ENCODE assay signal across 24 cellular contexts in genomic region chr2:142755191-142755590, GRCh38.
"Had no signal": no experiment of that assay in that cellular context is flagged by ENCODE, and none has a peak within 500 bp of the region (broad histone marks: within the 10 kb centered on the region; RNA-seq: fewer than 3 reads in every experiment).

No MANE protein-coding gene starts in this region.

- H3K9me3 ChIP-seq: gastrocnemius medialis, prostate gland, sigmoid colon, spleen, testis, tibial artery, upper lobe of left lung had no signal

- H3K36me3 ChIP-seq: gastrocnemius medialis, prostate gland, sigmoid colon, spleen, tibial artery, upper lobe of left lung had no signal

- H3K4me1 Mint-ChIP-seq: memory B cell; naive thymus-derived CD4-positive, alpha-beta T cell; nephron; stimulated activated memory B cell treated with anti-CD40 and anti-IgM and Interleukin-4, amounts not matched to agents 10 μg/mL and 1 μg/mL and 100 μg/mL, for 72 hours had no signal

- H3K27me3 Mint-ChIP-seq: naive thymus-derived CD4-positive, alpha-beta T cell; stimulated activated memory B cell treated with anti-CD40 and anti-IgM and Interleukin-4, amounts not matched to agents 10 μg/mL and 1 μg/mL and 100 μg/mL, for 72 hours had no signal

- H3K4me3 Mint-ChIP-seq: memory B cell; naive thymus-derived CD4-positive, alpha-beta T cell; nephron; stimulated activated memory B cell treated with anti-CD40 and anti-IgM and Interleukin-4, amounts not matched to agents 10 μg/mL and 1 μg/mL and 100 μg/mL, for 72 hours had no signal

- H3K36me3 Mint-ChIP-seq: memory B cell; naive thymus-derived CD4-positive, alpha-beta T cell; stimulated activated memory B cell treated with anti-CD40 and anti-IgM and Interleukin-4, amounts not matched to agents 10 μg/mL and 1 μg/mL and 100 μg/mL, for 72 hours had no signal

- DNase-seq: dorsolateral prefrontal cortex; effector CD4-positive, alpha-beta T cell; foreskin fibroblast; gastrocnemius medialis; head of caudate nucleus; kidney; naive thymus-derived CD4-positive, alpha-beta T cell; nucleus accumbens; right cardiac atrium; sigmoid colon; spleen; stimulated activated CD4-positive, alpha-beta T cell treated with anti-CD3 and anti-CD28 coated beads, Interleukin-4, amount 100 ng/mL, for 4 hours; stimulated activated naive CD8-positive, alpha-beta T cell treated with anti-CD3 and anti-CD28 coated beads, Interleukin-15, Interleukin-2, amounts not matched to agents 100 U/mL and 50 U/mL, for 24 hours; substantia nigra; testis; tibial artery; upper lobe of left lung had no signal

- H3K4me3 ChIP-seq: dorsolateral prefrontal cortex, gastrocnemius medialis, lung, prostate gland, sigmoid colon, skin epidermis, spleen, testis, tibial artery, upper lobe of left lung had no signal

- ATAC-seq: gastrocnemius medialis; left lobe of liver; naive thymus-derived CD4-positive, alpha-beta T cell; right cardiac atrium; stimulated activated memory B cell treated with anti-CD40 and anti-IgM and Interleukin-4, amounts not matched to agents 10 μg/mL and 1 μg/mL and 100 μg/mL, for 72 hours; stimulated activated naive CD8-positive, alpha-beta T cell treated with anti-CD3 and anti-CD28 coated beads, Interleukin-15, Interleukin-2, amounts not matched to agents 100 U/mL and 50 U/mL, for 24 hours had no signal

- H3K9me3 Mint-ChIP-seq: memory B cell; nephron; stimulated activated memory B cell treated with anti-CD40 and anti-IgM and Interleukin-4, amounts not matched to agents 10 μg/mL and 1 μg/mL and 100 μg/mL, for 72 hours had no signal

- H3K4me1 ChIP-seq: gastrocnemius medialis, prostate gland, sigmoid colon, spleen, testis, tibial artery, upper lobe of left lung had no signal

- H3K27ac ChIP-seq: gastrocnemius medialis, prostate gland, sigmoid colon, skin epidermis, spleen, testis, tibial artery, upper lobe of left lung had no signal

- H3K27ac Mint-ChIP-seq: memory B cell; naive thymus-derived CD4-positive, alpha-beta T cell; nephron; stimulated activated memory B cell treated with anti-CD40 and anti-IgM and Interleukin-4, amounts not matched to agents 10 μg/mL and 1 μg/mL and 100 μg/mL, for 72 hours had no signal

- H3K27me3 ChIP-seq: dorsolateral prefrontal cortex, gastrocnemius medialis, sigmoid colon, spleen, testis, tibial artery, upper lobe of left lung had no signal
